1 cellular context compared by ENCODE assay signal in the genomic region with DNA sequence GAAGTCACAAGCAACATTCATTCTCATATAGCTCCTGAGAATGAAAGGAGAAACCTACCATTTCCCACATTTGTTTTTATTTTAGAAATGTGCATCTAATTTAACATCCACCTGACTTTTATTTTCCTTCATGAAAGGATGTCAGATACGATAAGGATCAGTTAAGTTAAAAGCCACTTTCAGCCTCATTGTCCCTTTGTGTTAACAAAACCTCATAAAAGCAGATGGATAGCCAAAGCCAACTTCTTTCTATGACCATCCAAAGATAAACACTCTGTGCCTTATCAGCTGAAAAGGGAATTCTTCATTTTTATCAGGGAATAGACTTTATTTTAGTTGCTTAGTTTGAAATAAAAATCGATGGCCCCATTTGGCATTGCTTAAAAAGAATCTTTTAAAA.
TF ChIP-seq lines count a peak whose summit lies in the region.

No MANE protein-coding gene starts in this region.

TF ChIP-seq in HEK293, 187 proteins besides CTCF, POLR2A, EP300 and RAD21 (continued from another document):
- TF ChIP-seq ZNF132 (tag by site-specific recombination; IDR thresholded peaks at IDR 0.05; ENCODE audit: borderline replicate concordance) (no peak), ZNF133 (tag by site-specific recombination; IDR thresholded peaks at IDR 0.05) (no peak), TCF7L2 (IDR thresholded peaks at IDR 0.05; ENCODE audit: borderline replicate concordance, low read depth, low read length) (peak; percentile 84; the same call in 1 of the 2 replicates), ZNF140 (tag by site-specific recombination; IDR thresholded peaks at IDR 0.05) (no peak), ZNF561 (tag by site-specific recombination; IDR thresholded peaks at IDR 0.05; ENCODE audit: borderline replicate concordance) (no peak), ZNF114 (tag by site-specific recombination; IDR thresholded peaks at IDR 0.05) (no peak), ZBTB6 (tag by site-specific recombination; IDR thresholded peaks at IDR 0.05) (no peak), ZXDB (tag by site-specific recombination; IDR thresholded peaks at IDR 0.05) (0 out of 2 replicates have a peak, but pooled peaks have one; percentile 29), IKZF3 (tag by site-specific recombination; IDR thresholded peaks at IDR 0.05) (no peak), GLIS2 (tag by site-specific recombination; IDR thresholded peaks at IDR 0.05) (no peak), ZNF2 (tag by site-specific recombination; IDR thresholded peaks at IDR 0.05) (no peak), ZNF548 (tag by site-specific recombination; IDR thresholded peaks at IDR 0.05) (no peak)
- TF ChIP-seq, protein P1, sequence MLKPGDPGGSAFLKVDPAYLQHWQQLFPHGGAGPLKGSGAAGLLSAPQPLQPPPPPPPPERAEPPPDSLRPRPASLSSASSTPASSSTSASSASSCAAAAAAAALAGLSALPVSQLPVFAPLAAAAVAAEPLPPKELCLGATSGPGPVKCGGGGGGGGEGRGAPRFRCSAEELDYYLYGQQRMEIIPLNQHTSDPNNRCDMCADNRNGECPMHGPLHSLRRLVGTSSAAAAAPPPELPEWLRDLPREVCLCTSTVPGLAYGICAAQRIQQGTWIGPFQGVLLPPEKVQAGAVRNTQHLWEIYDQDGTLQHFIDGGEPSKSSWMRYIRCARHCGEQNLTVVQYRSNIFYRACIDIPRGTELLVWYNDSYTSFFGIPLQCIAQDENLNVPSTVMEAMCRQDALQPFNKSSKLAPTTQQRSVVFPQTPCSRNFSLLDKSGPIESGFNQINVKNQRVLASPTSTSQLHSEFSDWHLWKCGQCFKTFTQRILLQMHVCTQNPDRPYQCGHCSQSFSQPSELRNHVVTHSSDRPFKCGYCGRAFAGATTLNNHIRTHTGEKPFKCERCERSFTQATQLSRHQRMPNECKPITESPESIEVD (tag by site-specific recombination; IDR thresholded peaks at IDR 0.05) = 0 out of 2 replicates have a peak, but pooled peaks have one; percentile 25
